In genomic region chr12:95942532-95943230, GRCh38 we compare ENCODE assay signal across 8 cellular contexts.
A peak's percentile ranks its signal among the peaks of the same experiment; 100 is the strongest.
DNase-seq lines count a peak whose midpoint lies in the region; ATAC-seq lines count a peak whose summit lies in the region.

Gene CCDC38, minus strand, starts transcription at chr12:95942614. Its CDS starts 6,105 bp downstream, at chr12:95936509.

- H3K4me3 Mint-ChIP-seq in T-helper 1 cell treated with Interleukin-12 subunit alpha and Interleukin-12 subunit beta and Interleukin-4 antibody, amounts not matched to agents 30 μg/mL and 1 μg/mL, for 36 hours, result peak within 1 kb of the TSS; percentile 96

- DNase-seq in NCI-H146 (lab: John Stamatoyannopoulos, UW) (peak; percentile 87), amygdala (lab: John Stamatoyannopoulos, UW) (peak in 53 of 56 donors; percentile 4 to 74 (median 49)), hepatic stellate cell (ENCODE audit: low spot score) (peak; percentile 83), retina (peak; percentile 65), OCI-M2 (lab: John Stamatoyannopoulos, UW; ENCODE audit: unreplicated experiment) (no peak)

- H3K9me3 Mint-ChIP-seq in T-helper 1 cell treated with Interleukin-12 subunit alpha and Interleukin-12 subunit beta and Interleukin-4 antibody, amounts not matched to agents 30 μg/mL and 1 μg/mL, for 36 hours, result no peaks in the 10 kb centered on the region

- peaks cover 19% of the 10 kb centered on the region for H3K27me3 Mint-ChIP-seq in T-helper 1 cell treated with Interleukin-12 subunit alpha and Interleukin-12 subunit beta and Interleukin-4 antibody, amounts not matched to agents 30 μg/mL and 1 μg/mL, for 36 hours (ENCODE audit: low read depth)

- ATAC-seq in GM18498 (IDR thresholded peaks at IDR 0.05; ENCODE audit: unreplicated experiment), result peak; percentile 98
- peak; percentile 98 for ATAC-seq in HG02798 (IDR thresholded peaks at IDR 0.05; ENCODE audit: poor library complexity, unreplicated experiment)

- peak within 1 kb of the TSS; percentile 89 for H3K27ac Mint-ChIP-seq in T-helper 1 cell treated with Interleukin-12 subunit alpha and Interleukin-12 subunit beta and Interleukin-4 antibody, amounts not matched to agents 30 μg/mL and 1 μg/mL, for 36 hours

- H3K36me3 Mint-ChIP-seq in T-helper 1 cell treated with Interleukin-12 subunit alpha and Interleukin-12 subunit beta and Interleukin-4 antibody, amounts not matched to agents 30 μg/mL and 1 μg/mL, for 36 hours (ENCODE audit: low read depth), result no peaks in the 10 kb centered on the region

- peaks cover 9% of the 10 kb centered on the region for H3K4me1 Mint-ChIP-seq in T-helper 1 cell treated with Interleukin-12 subunit alpha and Interleukin-12 subunit beta and Interleukin-4 antibody, amounts not matched to agents 30 μg/mL and 1 μg/mL, for 36 hours (ENCODE audit: low read depth)
